In genomic region chr11:35045219-35045819, GRCh38 we compare ENCODE assay signal across 8 cellular contexts.
DNase-seq lines count a peak whose midpoint lies in the region; FAIRE-seq and TF ChIP-seq lines count a peak whose summit lies in the region.

No MANE protein-coding gene starts in this region.

- no peak overlapping the region for H3K27ac ChIP-seq in OCI-LY3 (ENCODE audit: low read length)
- H3K27ac ChIP-seq in kidney (ENCODE audit: low read depth in 2 of 2, low read length in 2 of 2) = no peak overlapping the region

- H3K9me3 ChIP-seq in OCI-LY3 (ENCODE audit: insufficient read depth, low read length) = no peaks in the 10 kb centered on the region
- no peaks in the 10 kb centered on the region for H3K9me3 ChIP-seq in kidney (ENCODE audit: control insufficient read depth in 1 of 2, low read length in 2 of 2)

- intact Hi-C loops in kidney (cut with DNase I) = no loop called here

- DNase-seq in GM20000 (ENCODE audit: low spot score) (peak; percentile 32), kidney (no peak), retina (no peak), glutamatergic neuron (no peak), urothelium cell line (ENCODE audit: low spot score) (no peak)
- DNase-seq in activated naive CD4-positive, alpha-beta T cell treated with anti-CD3 and anti-CD28 coated beads, Interleukin-2, amount 50 U/mL, for 16 hours = peak; percentile 43
- DNase-seq in stimulated activated CD4-positive, alpha-beta T cell treated with anti-CD3 and anti-CD28 coated beads, Interleukin-4, amount 100 ng/mL, for 1 hour = peak; percentile 21

- H3K27me3 ChIP-seq in OCI-LY3 (ENCODE audit: low read depth, low read length) = no peaks in the 10 kb centered on the region

- peaks cover 64% of the 10 kb centered on the region for H3K4me1 ChIP-seq in OCI-LY3 (ENCODE audit: low read length)
- no peaks in the 10 kb centered on the region for H3K4me1 ChIP-seq in kidney (ENCODE audit: control insufficient read depth in 1 of 2, insufficient read depth in 1 of 2, low read depth in 1 of 2, low read length in 2 of 2)

- peaks cover 13% of the 10 kb centered on the region for H3K36me3 Mint-ChIP-seq in glutamatergic neuron (ENCODE audit: unreplicated experiment)

- H3K4me3 Mint-ChIP-seq in glutamatergic neuron (ENCODE audit: unreplicated experiment) = no peak overlapping the region

- peak overlapping the region; percentile 46 for H3K4me2 ChIP-seq in OCI-LY3 (ENCODE audit: low read length)

- peaks cover 4% of the 10 kb centered on the region for H3K27me3 Mint-ChIP-seq in glutamatergic neuron (ENCODE audit: unreplicated experiment)

- FAIRE-seq in kidney (lab: Jason Lieb, UNC) (no peak), urothelium cell line (lab: Jason Lieb, UNC) (no peak)

- H3K9me3 Mint-ChIP-seq in glutamatergic neuron (ENCODE audit: unreplicated experiment) = no peaks in the 10 kb centered on the region

- no peak overlapping the region for H3K9ac ChIP-seq in OCI-LY3 (ENCODE audit: low read length)
- no peak overlapping the region for H3K9ac ChIP-seq in kidney (ENCODE audit: low read length in 2 of 2)

- TF ChIP-seq CTCF in GM20000 (IDR thresholded peaks at IDR 0.05; ENCODE audit: extremely low read depth, missing control alignments) (no peak), OCI-LY3 (IDR thresholded peaks at IDR 0.05; ENCODE audit: low read depth, low read length) (no peak), kidney (IDR thresholded peaks at IDR 0.05; ENCODE audit: borderline replicate concordance, extremely low read depth, insufficient read depth) (no peak), glutamatergic neuron (IDR thresholded peaks at IDR 0.05; ENCODE audit: partially characterized antibody, unreplicated experiment) (no peak)

- no peak overlapping the region for H3K27ac Mint-ChIP-seq in glutamatergic neuron (ENCODE audit: unreplicated experiment)

- H3K4me3 ChIP-seq in OCI-LY3 (ENCODE audit: low read length) (peak overlapping the region; percentile 34), kidney (ENCODE audit: low read length in 2 of 2) (no peak overlapping the region)

- H3K36me3 ChIP-seq in OCI-LY3 (replicated peaks; ENCODE audit: low read depth, low read length) (peaks cover 3% of the 10 kb centered on the region), kidney (ENCODE audit: control insufficient read depth in 1 of 2, insufficient read depth in 2 of 2, low read length in 2 of 2) (no peaks in the 10 kb centered on the region)

- H3K79me2 ChIP-seq in OCI-LY3 (ENCODE audit: low read length) = no peaks in the 10 kb centered on the region

- H4K20me1 ChIP-seq in OCI-LY3 (ENCODE audit: insufficient read depth, low read length) = no peaks in the 10 kb centered on the region

- 0 out of 2 replicates have a peak overlapping the region, but pooled peaks have one; percentile 37 for H2AFZ ChIP-seq in OCI-LY3 (ENCODE audit: low read depth, low read length)

- peaks cover 6% of the 10 kb centered on the region for H3K4me1 Mint-ChIP-seq in glutamatergic neuron (ENCODE audit: low read depth, unreplicated experiment)

Comparison
In these comparisons a context has a peak if more than half of its experiments do, and no peak if none do; other contexts are left out.
1. DNase-seq: peak in GM20000 (single experiment), activated naive CD4-positive, alpha-beta T cell treated with anti-CD3 and anti-CD28 coated beads, Interleukin-2, amount 50 U/mL, for 16 hours (single experiment) and stimulated activated CD4-positive, alpha-beta T cell treated with anti-CD3 and anti-CD28 coated beads, Interleukin-4, amount 100 ng/mL, for 1 hour (single experiment); none in kidney (single experiment), retina (single experiment), glutamatergic neuron (single experiment) and urothelium cell line (single experiment).